ENCODE assay signal across 8 cellular contexts in genomic region chr15:68821898-68822380, GRCh38. TPM values are rescaled to one million over a fixed set of nuclear protein-coding genes. Genes with fewer than 3 reads are reported as not detected.
DNase-seq lines count a peak whose midpoint lies in the region; FAIRE-seq and TF ChIP-seq lines count a peak whose summit lies in the region.

No MANE protein-coding gene starts in this region.

- 0% methylated on average over 12 of the region's 13 CpGs for WGBS in mammary epithelial cell (ENCODE audit: low coverage, missing lambda C conversion rate)

- CTCF ChIA-PET in mammary epithelial cell (lab: Charles Lee; ENCODE audit: low non-redundant PET) (no interaction called here), GM10248 (lab: Yijun Ruan, JAX) (no interaction called here)

- peaks cover 52% of the 10 kb centered on the region for H3K79me2 ChIP-seq in mammary epithelial cell (ENCODE audit: insufficient read depth, low read length)

- dilution Hi-C loops in mammary epithelial cell (cut with HindIII; ENCODE audit: low sequenced_read_pairs) = no loop called here

- H3K27ac ChIP-seq in mammary epithelial cell (ENCODE audit: insufficient read depth, low read depth, low read length) (peak overlapping the region; percentile 30), mucosa of rectum (ENCODE audit: low read depth in 2 of 2, low read length in 2 of 2) (peak overlapping the region; percentile 97)

- no peak for TF ChIP-seq CTCF in mammary epithelial cell (conservative IDR thresholded peaks at IDR 0.05 in 1 of 2, IDR thresholded peaks at IDR 0.05 in 1 of 2; ENCODE audit: extremely low read depth in 1 of 2, insufficient read depth in 1 of 2, low read depth in 1 of 2, low read length in 2 of 2)
- no peak for TF ChIP-seq CTCF in D721Med (IDR thresholded peaks at IDR 0.05; ENCODE audit: insufficient read depth, missing control alignments)
- no peak for TF ChIP-seq CTCF in GM10248 (IDR thresholded peaks at IDR 0.05; ENCODE audit: control extremely low read depth, extremely low read depth, low read depth, missing control alignments)

- BruUV-seq in mammary epithelial cell (replicated peaks; lab: Mats Ljungman, UMichigan) = TSS peak; percentile 9

- H3K4me3 ChIP-seq in mammary epithelial cell (replicated peaks in 1 of 3; ENCODE audit: insufficient read depth in 1 of 3, low read depth in 2 of 3, low read length in 3 of 3) (peak overlapping the region; percentile 78 to 95 (median 85)), mucosa of rectum (ENCODE audit: low read length in 2 of 2) (peak overlapping the region; percentile 75 to 93)

- H3K9ac ChIP-seq in mammary epithelial cell (ENCODE audit: insufficient read depth, low read length) (peak overlapping the region; percentile 60), mucosa of rectum (ENCODE audit: low read depth in 1 of 2, low read length in 2 of 2) (peak overlapping the region; percentile 44 to 97)

- POLR2A ChIA-PET in GM10248 (lab: Yijun Ruan, JAX) = no interaction called here

- peak; percentile 15 for DNase-seq in NCI-H2107 treated with DMSO at 0.1 percent for 48 hours (lab: John Stamatoyannopoulos, UW; ENCODE audit: unreplicated experiment)
- no peak for DNase-seq in NCI-H2107 (lab: John Stamatoyannopoulos, UW)
- DNase-seq in NCI-H69 (lab: John Stamatoyannopoulos, UW) = peak; percentile 35
- DNase-seq in mammary epithelial cell = peak; percentile 49
- no peak for DNase-seq in D721Med (ENCODE audit: insufficient read length, low spot score)
- DNase-seq in UCSD-AML1 (lab: John Stamatoyannopoulos, UW; ENCODE audit: unreplicated experiment) = no peak
- DNase-seq in GM10248 (ENCODE audit: extremely low spot score) = no peak

- intact Hi-C loops in mammary epithelial cell (cut with micrococcal nuclease) = loop anchor here (1.0 to 5.0 kb wide), 3 partner anchors 27 to 105 kb away; no protein-coding TSS in a partner anchor

- no peaks in the 10 kb centered on the region for H3K27me3 ChIP-seq in mammary epithelial cell (ENCODE audit: insufficient read depth, low read length)
- no peaks in the 10 kb centered on the region for H3K27me3 ChIP-seq in mucosa of rectum (ENCODE audit: control insufficient read depth in 2 of 2, insufficient read depth in 2 of 2, low read length in 2 of 2)

- H3K9me3 ChIP-seq in mammary epithelial cell (replicated peaks; ENCODE audit: insufficient read depth, low read length) (no peaks in the 10 kb centered on the region), mucosa of rectum (ENCODE audit: control insufficient read depth in 2 of 2, low read length in 2 of 2) (no peaks in the 10 kb centered on the region)

- H3K4me1 ChIP-seq in mammary epithelial cell (ENCODE audit: insufficient read depth, low read length) (peaks cover 5% of the 10 kb centered on the region), mucosa of rectum (ENCODE audit: control insufficient read depth in 2 of 2, insufficient read depth in 2 of 2, low read length in 2 of 2) (peaks cover 0 to 11% of the 10 kb centered on the region in 2 donors)

- H3K4me2 ChIP-seq in mammary epithelial cell (ENCODE audit: insufficient read depth, low read depth, low read length) = peak overlapping the region; percentile 88

- H3K36me3 ChIP-seq in mammary epithelial cell (ENCODE audit: insufficient read depth, low read length) (no peaks in the 10 kb centered on the region), mucosa of rectum (ENCODE audit: control insufficient read depth in 2 of 2, insufficient read depth in 2 of 2, low read length in 2 of 2) (no peaks in the 10 kb centered on the region)

- no peaks in the 10 kb centered on the region for H4K20me1 ChIP-seq in mammary epithelial cell (ENCODE audit: insufficient read depth, low read length)

- no peak for FAIRE-seq in D721Med (lab: Jason Lieb, UNC)

- in situ Hi-C loops in mammary epithelial cell (cut with MboI; ENCODE audit: low sequenced_read_pairs in 2 of 2) = no loop called here

- H2AFZ ChIP-seq in mammary epithelial cell (ENCODE audit: low read depth, low read length) = peak overlapping the region; percentile 80

RNA-seq across cellular contexts. Expression of gene ANP32A, which starts 1.2 kb away (rescaled TPM):
- total RNA-seq in mammary epithelial cell = 100 to 1,000 TPM in 1 of 2 donors, 10 to 100 TPM in 1; 42.5 to 109 TPM
- polyA plus RNA-seq in mammary epithelial cell = 52.0 TPM
- 37.7 TPM for polyA minus RNA-seq in mammary epithelial cell

Comparison
In these comparisons a context has a peak if more than half of its experiments do, and no peak if none do; other contexts are left out.
1. DNase-seq: peak in NCI-H2107 treated with DMSO at 0.1 percent for 48 hours (single experiment), NCI-H69 (single experiment) and mammary epithelial cell (single experiment); none in NCI-H2107 (single experiment), D721Med (single experiment), UCSD-AML1 (single experiment) and GM10248 (single experiment).